1 cellular context compared by ENCODE assay signal in the genomic region with DNA sequence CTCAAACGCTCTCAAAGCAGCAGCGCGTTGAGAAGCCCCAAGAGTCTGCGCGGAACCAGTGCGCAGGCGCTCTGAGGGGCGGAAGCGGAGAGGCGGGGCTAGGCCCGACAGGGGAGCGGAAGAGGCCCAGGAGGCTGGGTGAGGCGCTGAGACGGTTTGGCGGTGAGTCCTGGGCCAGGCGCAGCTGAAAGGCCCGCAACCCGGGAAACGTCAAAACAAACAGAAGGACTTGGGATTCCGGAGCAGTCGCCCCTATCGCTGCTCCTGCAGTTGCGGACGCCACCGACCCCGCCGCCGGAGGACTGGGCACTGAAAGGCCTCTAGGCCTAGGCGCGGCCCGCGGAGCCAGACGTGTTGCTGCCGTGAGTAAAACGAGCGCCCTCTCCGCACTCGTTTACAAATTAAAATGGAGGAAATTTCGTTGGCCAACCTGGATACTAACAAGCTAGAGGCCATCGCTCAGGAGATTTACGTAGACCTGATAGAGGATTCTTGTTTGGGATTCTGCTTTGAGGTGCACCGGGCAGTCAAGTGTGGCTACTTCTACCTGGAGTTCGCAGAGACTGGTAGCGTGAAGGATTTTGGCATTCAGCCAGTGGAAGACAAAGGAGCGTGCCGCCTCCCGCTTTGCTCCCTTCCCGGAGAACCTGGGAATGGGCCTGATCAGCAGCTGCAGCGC.
A peak's percentile ranks its signal among the peaks of the same experiment; 100 is the strongest.
TF ChIP-seq lines count a peak whose summit lies in the region.

A gene with protein sequence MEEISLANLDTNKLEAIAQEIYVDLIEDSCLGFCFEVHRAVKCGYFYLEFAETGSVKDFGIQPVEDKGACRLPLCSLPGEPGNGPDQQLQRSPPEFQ (plus strand): TSS at position 129 of the 679 bp plus-strand sequence. CDS start 278 bp downstream, at position 407.

TF ChIP-seq in HepG2, 621 proteins besides CTCF, POLR2A, EP300 and RAD21 (continued from another document and continues in another):
- TF ChIP-seq, protein P1, sequence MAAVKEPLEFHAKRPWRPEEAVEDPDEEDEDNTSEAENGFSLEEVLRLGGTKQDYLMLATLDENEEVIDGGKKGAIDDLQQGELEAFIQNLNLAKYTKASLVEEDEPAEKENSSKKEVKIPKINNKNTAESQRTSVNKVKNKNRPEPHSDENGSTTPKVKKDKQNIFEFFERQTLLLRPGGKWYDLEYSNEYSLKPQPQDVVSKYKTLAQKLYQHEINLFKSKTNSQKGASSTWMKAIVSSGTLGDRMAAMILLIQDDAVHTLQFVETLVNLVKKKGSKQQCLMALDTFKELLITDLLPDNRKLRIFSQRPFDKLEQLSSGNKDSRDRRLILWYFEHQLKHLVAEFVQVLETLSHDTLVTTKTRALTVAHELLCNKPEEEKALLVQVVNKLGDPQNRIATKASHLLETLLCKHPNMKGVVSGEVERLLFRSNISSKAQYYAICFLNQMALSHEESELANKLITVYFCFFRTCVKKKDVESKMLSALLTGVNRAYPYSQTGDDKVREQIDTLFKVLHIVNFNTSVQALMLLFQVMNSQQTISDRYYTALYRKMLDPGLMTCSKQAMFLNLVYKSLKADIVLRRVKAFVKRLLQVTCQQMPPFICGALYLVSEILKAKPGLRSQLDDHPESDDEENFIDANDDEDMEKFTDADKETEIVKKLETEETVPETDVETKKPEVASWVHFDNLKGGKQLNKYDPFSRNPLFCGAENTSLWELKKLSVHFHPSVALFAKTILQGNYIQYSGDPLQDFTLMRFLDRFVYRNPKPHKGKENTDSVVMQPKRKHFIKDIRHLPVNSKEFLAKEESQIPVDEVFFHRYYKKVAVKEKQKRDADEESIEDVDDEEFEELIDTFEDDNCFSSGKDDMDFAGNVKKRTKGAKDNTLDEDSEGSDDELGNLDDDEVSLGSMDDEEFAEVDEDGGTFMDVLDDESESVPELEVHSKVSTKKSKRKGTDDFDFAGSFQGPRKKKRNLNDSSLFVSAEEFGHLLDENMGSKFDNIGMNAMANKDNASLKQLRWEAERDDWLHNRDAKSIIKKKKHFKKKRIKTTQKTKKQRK (IDR thresholded peaks at IDR 0.05; ENCODE audit: low read length), result no peak
- TF ChIP-seq KDM6A (CRISPR knock-in tag; IDR thresholded peaks at IDR 0.05; ENCODE audit: low read depth) (no peak), NCOR1 (IDR thresholded peaks at IDR 0.05; ENCODE audit: borderline replicate concordance, low read length) (no peak; the same call in 1 of the 2 replicates), ZNF678 (CRISPR knock-in tag; IDR thresholded peaks at IDR 0.05) (peak; percentile 4; the same call in 1 of the 2 replicates), CHD4 (IDR thresholded peaks at IDR 0.05; ENCODE audit: borderline replicate concordance, low read length) (no peak), CBX1 (IDR thresholded peaks at IDR 0.05; ENCODE audit: low read depth) (peak; percentile 35), ZNF44 (CRISPR knock-in tag; IDR thresholded peaks at IDR 0.05) (no peak), AKAP8 (CRISPR knock-in tag; IDR thresholded peaks at IDR 0.05) (no peak), TBL1XR1 (IDR thresholded peaks at IDR 0.05; ENCODE audit: borderline replicate concordance, low read length, partially characterized antibody) (no peak), ZNF777 (CRISPR knock-in tag; IDR thresholded peaks at IDR 0.05) (no peak), ZNF772 (CRISPR knock-in tag; IDR thresholded peaks at IDR 0.05) (no peak), HNRNPL (IDR thresholded peaks at IDR 0.05; ENCODE audit: low read depth, low read length) (no peak), SMAD1 (CRISPR knock-in tag; IDR thresholded peaks at IDR 0.05; ENCODE audit: borderline replicate concordance, low read depth) (no peak), EED (CRISPR knock-in tag; IDR thresholded peaks at IDR 0.05) (peak; percentile 88), TP53 (CRISPR knock-in tag; conservative IDR thresholded peaks at IDR 0.05) (0 out of 2 replicates have a peak, but pooled peaks have one; percentile 29)
- TF ChIP-seq, protein P2, sequence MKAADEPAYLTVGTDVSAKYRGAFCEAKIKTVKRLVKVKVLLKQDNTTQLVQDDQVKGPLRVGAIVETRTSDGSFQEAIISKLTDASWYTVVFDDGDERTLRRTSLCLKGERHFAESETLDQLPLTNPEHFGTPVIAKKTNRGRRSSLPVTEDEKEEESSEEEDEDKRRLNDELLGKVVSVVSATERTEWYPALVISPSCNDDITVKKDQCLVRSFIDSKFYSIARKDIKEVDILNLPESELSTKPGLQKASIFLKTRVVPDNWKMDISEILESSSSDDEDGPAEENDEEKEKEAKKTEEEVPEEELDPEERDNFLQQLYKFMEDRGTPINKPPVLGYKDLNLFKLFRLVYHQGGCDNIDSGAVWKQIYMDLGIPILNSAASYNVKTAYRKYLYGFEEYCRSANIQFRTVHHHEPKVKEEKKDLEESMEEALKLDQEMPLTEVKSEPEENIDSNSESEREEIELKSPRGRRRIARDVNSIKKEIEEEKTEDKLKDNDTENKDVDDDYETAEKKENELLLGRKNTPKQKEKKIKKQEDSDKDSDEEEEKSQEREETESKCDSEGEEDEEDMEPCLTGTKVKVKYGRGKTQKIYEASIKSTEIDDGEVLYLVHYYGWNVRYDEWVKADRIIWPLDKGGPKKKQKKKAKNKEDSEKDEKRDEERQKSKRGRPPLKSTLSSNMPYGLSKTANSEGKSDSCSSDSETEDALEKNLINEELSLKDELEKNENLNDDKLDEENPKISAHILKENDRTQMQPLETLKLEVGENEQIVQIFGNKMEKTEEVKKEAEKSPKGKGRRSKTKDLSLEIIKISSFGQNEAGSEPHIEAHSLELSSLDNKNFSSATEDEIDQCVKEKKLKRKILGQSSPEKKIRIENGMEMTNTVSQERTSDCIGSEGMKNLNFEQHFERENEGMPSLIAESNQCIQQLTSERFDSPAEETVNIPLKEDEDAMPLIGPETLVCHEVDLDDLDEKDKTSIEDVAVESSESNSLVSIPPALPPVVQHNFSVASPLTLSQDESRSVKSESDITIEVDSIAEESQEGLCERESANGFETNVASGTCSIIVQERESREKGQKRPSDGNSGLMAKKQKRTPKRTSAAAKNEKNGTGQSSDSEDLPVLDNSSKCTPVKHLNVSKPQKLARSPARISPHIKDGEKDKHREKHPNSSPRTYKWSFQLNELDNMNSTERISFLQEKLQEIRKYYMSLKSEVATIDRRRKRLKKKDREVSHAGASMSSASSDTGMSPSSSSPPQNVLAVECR (CRISPR knock-in tag; IDR thresholded peaks at IDR 0.05; ENCODE audit: borderline replicate concordance), result peak; percentile 92
- TF ChIP-seq, protein P3, sequence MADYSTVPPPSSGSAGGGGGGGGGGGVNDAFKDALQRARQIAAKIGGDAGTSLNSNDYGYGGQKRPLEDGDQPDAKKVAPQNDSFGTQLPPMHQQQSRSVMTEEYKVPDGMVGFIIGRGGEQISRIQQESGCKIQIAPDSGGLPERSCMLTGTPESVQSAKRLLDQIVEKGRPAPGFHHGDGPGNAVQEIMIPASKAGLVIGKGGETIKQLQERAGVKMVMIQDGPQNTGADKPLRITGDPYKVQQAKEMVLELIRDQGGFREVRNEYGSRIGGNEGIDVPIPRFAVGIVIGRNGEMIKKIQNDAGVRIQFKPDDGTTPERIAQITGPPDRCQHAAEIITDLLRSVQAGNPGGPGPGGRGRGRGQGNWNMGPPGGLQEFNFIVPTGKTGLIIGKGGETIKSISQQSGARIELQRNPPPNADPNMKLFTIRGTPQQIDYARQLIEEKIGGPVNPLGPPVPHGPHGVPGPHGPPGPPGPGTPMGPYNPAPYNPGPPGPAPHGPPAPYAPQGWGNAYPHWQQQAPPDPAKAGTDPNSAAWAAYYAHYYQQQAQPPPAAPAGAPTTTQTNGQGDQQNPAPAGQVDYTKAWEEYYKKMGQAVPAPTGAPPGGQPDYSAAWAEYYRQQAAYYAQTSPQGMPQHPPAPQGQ (CRISPR knock-in tag; IDR thresholded peaks at IDR 0.05; ENCODE audit: borderline replicate concordance), result no peak
- TF ChIP-seq, protein P4, sequence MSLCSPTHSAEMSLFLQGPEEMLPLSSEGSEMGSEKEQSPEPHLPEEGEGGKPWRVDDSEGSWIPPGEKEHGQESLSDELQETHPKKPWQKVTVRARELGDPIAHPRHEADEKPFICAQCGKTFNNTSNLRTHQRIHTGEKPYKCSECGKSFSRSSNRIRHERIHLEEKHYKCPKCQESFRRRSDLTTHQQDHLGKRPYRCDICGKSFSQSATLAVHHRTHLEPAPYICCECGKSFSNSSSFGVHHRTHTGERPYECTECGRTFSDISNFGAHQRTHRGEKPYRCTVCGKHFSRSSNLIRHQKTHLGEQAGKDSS (CRISPR knock-in tag; IDR thresholded peaks at IDR 0.05; ENCODE audit: borderline replicate concordance, low read depth), result no peak
- TF ChIP-seq, protein P5, sequence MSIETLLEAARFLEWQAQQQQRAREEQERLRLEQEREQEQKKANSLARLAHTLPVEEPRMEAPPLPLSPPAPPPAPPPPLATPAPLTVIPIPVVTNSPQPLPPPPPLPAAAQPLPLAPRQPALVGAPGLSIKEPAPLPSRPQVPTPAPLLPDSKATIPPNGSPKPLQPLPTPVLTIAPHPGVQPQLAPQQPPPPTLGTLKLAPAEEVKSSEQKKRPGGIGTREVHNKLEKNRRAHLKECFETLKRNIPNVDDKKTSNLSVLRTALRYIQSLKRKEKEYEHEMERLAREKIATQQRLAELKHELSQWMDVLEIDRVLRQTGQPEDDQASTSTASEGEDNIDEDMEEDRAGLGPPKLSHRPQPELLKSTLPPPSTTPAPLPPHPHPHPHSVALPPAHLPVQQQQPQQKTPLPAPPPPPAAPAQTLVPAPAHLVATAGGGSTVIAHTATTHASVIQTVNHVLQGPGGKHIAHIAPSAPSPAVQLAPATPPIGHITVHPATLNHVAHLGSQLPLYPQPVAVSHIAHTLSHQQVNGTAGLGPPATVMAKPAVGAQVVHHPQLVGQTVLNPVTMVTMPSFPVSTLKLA (IDR thresholded peaks at IDR 0.05), result no peak
- TF ChIP-seq, protein P6, sequence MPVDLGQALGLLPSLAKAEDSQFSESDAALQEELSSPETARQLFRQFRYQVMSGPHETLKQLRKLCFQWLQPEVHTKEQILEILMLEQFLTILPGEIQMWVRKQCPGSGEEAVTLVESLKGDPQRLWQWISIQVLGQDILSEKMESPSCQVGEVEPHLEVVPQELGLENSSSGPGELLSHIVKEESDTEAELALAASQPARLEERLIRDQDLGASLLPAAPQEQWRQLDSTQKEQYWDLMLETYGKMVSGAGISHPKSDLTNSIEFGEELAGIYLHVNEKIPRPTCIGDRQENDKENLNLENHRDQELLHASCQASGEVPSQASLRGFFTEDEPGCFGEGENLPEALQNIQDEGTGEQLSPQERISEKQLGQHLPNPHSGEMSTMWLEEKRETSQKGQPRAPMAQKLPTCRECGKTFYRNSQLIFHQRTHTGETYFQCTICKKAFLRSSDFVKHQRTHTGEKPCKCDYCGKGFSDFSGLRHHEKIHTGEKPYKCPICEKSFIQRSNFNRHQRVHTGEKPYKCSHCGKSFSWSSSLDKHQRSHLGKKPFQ (CRISPR knock-in tag; IDR thresholded peaks at IDR 0.05; ENCODE audit: insufficient replicate concordance), result peak; percentile 86
- TF ChIP-seq, protein P7, sequence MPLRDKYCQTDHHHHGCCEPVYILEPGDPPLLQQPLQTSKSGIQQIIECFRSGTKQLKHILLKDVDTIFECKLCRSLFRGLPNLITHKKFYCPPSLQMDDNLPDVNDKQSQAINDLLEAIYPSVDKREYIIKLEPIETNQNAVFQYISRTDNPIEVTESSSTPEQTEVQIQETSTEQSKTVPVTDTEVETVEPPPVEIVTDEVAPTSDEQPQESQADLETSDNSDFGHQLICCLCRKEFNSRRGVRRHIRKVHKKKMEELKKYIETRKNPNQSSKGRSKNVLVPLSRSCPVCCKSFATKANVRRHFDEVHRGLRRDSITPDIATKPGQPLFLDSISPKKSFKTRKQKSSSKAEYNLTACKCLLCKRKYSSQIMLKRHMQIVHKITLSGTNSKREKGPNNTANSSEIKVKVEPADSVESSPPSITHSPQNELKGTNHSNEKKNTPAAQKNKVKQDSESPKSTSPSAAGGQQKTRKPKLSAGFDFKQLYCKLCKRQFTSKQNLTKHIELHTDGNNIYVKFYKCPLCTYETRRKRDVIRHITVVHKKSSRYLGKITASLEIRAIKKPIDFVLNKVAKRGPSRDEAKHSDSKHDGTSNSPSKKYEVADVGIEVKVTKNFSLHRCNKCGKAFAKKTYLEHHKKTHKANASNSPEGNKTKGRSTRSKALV (CRISPR knock-in tag; IDR thresholded peaks at IDR 0.05), result no peak
- TF ChIP-seq, protein P8, sequence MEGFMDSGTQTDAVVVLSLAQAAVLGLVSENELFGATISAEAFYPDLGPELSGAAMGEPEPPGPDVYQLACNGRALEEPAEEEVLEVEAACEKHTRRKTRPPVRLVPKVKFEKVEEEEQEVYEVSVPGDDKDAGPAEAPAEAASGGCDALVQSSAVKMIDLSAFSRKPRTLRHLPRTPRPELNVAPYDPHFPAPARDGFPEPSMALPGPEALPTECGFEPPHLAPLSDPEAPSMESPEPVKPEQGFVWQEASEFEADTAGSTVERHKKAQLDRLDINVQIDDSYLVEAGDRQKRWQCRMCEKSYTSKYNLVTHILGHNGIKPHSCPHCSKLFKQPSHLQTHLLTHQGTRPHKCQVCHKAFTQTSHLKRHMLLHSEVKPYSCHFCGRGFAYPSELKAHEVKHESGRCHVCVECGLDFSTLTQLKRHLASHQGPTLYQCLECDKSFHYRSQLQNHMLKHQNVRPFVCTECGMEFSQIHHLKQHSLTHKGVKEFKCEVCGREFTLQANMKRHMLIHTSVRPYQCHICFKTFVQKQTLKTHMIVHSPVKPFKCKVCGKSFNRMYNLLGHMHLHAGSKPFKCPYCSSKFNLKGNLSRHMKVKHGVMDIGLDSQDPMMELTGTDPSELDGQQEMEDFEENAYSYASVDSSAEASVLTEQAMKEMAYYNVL (CRISPR knock-in tag; IDR thresholded peaks at IDR 0.05; ENCODE audit: borderline replicate concordance), result no peak
- TF ChIP-seq, protein P9, sequence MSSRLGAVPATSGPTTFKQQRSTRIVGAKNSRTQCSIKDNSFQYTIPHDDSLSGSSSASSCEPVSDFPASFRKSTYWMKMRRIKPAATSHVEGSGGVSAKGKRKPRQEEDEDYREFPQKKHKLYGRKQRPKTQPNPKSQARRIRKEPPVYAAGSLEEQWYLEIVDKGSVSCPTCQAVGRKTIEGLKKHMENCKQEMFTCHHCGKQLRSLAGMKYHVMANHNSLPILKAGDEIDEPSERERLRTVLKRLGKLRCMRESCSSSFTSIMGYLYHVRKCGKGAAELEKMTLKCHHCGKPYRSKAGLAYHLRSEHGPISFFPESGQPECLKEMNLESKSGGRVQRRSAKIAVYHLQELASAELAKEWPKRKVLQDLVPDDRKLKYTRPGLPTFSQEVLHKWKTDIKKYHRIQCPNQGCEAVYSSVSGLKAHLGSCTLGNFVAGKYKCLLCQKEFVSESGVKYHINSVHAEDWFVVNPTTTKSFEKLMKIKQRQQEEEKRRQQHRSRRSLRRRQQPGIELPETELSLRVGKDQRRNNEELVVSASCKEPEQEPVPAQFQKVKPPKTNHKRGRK (CRISPR knock-in tag; IDR thresholded peaks at IDR 0.05), result no peak
